In genomic region chr11:121467965-121468364, GRCh38 we compare ENCODE assay signal across 9 cellular contexts. TPM values are rescaled to one million over a fixed set of nuclear protein-coding genes. Genes with fewer than 3 reads are reported as not detected.
DNase-seq lines count a peak whose midpoint lies in the region; ATAC-seq and TF ChIP-seq lines count a peak whose summit lies in the region.
"Had no signal": no experiment of that assay in that cellular context is flagged by ENCODE, and none has a peak within 500 bp of the region (broad histone marks: within the 10 kb centered on the region; RNA-seq: fewer than 3 reads in every experiment).

No MANE protein-coding gene starts in this region.

- H3K27ac Mint-ChIP-seq in CD4-positive, CD25-positive, alpha-beta regulatory T cell, result peak overlapping the region; percentile 75 to 93 (median 90)
- H3K27ac Mint-ChIP-seq in nephron progenitor cell, result peak overlapping the region; percentile 61

- no peak overlapping the region for H2AFZ ChIP-seq in Karpas-422 (ENCODE audit: low read length)
- no peak overlapping the region for H2AFZ ChIP-seq in osteoblast (ENCODE audit: low read length)

- H3K9me3 ChIP-seq in CD4-positive, CD25-positive, alpha-beta regulatory T cell (ENCODE audit: control insufficient read depth in 2 of 2, low read length in 2 of 2), result no peaks in the 10 kb centered on the region
- no peaks in the 10 kb centered on the region for H3K9me3 ChIP-seq in Karpas-422 (ENCODE audit: low read length)
- H3K9me3 ChIP-seq in osteoblast (ENCODE audit: low read depth, low read length), result no peaks in the 10 kb centered on the region

- no peaks in the 10 kb centered on the region for H3K9me2 ChIP-seq in Karpas-422 (replicated peaks; ENCODE audit: insufficient read depth, low read length)

- H3K27me3 ChIP-seq in CD4-positive, CD25-positive, alpha-beta regulatory T cell (ENCODE audit: control insufficient read depth, insufficient read depth, low read length), result no peaks in the 10 kb centered on the region
- no peaks in the 10 kb centered on the region for H3K27me3 ChIP-seq in Karpas-422 (ENCODE audit: low read length)
- peaks cover 15% of the 10 kb centered on the region for H3K27me3 ChIP-seq in osteoblast (ENCODE audit: insufficient read depth, low read length)
- H3K27me3 ChIP-seq: cardiac muscle cell had no signal

- H3K4me1 Mint-ChIP-seq in CD4-positive, CD25-positive, alpha-beta regulatory T cell, result peaks cover 35 to 96% (median 71%) of the 10 kb centered on the region in 4 donors
- H3K4me1 Mint-ChIP-seq in nephron progenitor cell, result peaks cover 66% of the 10 kb centered on the region

- no peaks in the 10 kb centered on the region for H3K9me3 Mint-ChIP-seq in CD4-positive, CD25-positive, alpha-beta regulatory T cell
- H3K9me3 Mint-ChIP-seq in nephron progenitor cell, result no peaks in the 10 kb centered on the region

- TF ChIP-seq CTCF in nephron progenitor cell (IDR thresholded peaks at IDR 0.05), result no peak
- no peak for TF ChIP-seq CTCF in osteoblast (IDR thresholded peaks at IDR 0.05; ENCODE audit: extremely low read depth, low read depth, low read length)

- H3K9ac ChIP-seq in Karpas-422 (ENCODE audit: low read length), result no peak overlapping the region; the same call in 1 of the 2 replicates

- peak; percentile 50 to 52 for ATAC-seq in CD4-positive, CD25-positive, alpha-beta regulatory T cell (ENCODE audit: low read depth in 2 of 2)
- peak; percentile 33 for ATAC-seq in GM19468 (IDR thresholded peaks at IDR 0.05; ENCODE audit: extremely low read depth, unreplicated experiment)

- H3K4me2 ChIP-seq in Karpas-422 (ENCODE audit: low read depth, low read length, poor library complexity, severe bottlenecking) (peak overlapping the region; percentile 29), osteoblast (ENCODE audit: insufficient read depth, low read length) (no peak overlapping the region)

- H3K4me3 Mint-ChIP-seq in CD4-positive, CD25-positive, alpha-beta regulatory T cell, result peak overlapping the region; percentile 79 to 99 (median 88)
- no peak overlapping the region for H3K4me3 Mint-ChIP-seq in nephron progenitor cell

- H3K4me1 ChIP-seq in CD4-positive, CD25-positive, alpha-beta regulatory T cell (ENCODE audit: control insufficient read depth, insufficient read depth, low read length, poor library complexity, severe bottlenecking), result peaks cover 69% of the 10 kb centered on the region
- peaks cover 78% of the 10 kb centered on the region for H3K4me1 ChIP-seq in Karpas-422 (ENCODE audit: low read length)
- H3K4me1 ChIP-seq in osteoblast (ENCODE audit: insufficient read depth, low read length), result peaks cover 22% of the 10 kb centered on the region

- H3K27ac ChIP-seq in CD4-positive, CD25-positive, alpha-beta regulatory T cell (ENCODE audit: insufficient read depth, low read length, poor library complexity, severe bottlenecking), result peak overlapping the region; percentile 68
- H3K27ac ChIP-seq in Karpas-422 (ENCODE audit: low read length) (peak overlapping the region; percentile 86), osteoblast (ENCODE audit: low read depth, low read length) (no peak overlapping the region)
- H3K27ac ChIP-seq: cardiac muscle cell had no signal

- DNase-seq in CD4-positive, CD25-positive, alpha-beta regulatory T cell, result peak; percentile 52 to 82 (median 56)
- DNase-seq in Karpas-422 (no peak), activated T-helper 1 cell treated with Interleukin-2 at 50 U/mL for 16 hours (ENCODE audit: low read depth) (peak; percentile 63), nephron progenitor cell (no peak), iPS-NIHi11 (ENCODE audit: low spot score) (no peak), hippocampal formation (lab: John Stamatoyannopoulos, UW) (no peak), osteoblast (ENCODE audit: insufficient read length, low spot score, missing footprints) (no peak)

- H3K4me3 ChIP-seq in CD4-positive, CD25-positive, alpha-beta regulatory T cell (ENCODE audit: low read depth, low read length), result peak overlapping the region; percentile 56
- H3K4me3 ChIP-seq in Karpas-422 (ENCODE audit: low read length) (no peak overlapping the region), osteoblast (ENCODE audit: insufficient read depth, low read length) (no peak overlapping the region)
- H3K4me3 ChIP-seq: cardiac muscle cell had no signal

- H4K20me1 ChIP-seq in Karpas-422 (ENCODE audit: insufficient read depth, low read depth, low read length), result peaks cover 45% of the 10 kb centered on the region
- no peaks in the 10 kb centered on the region for H4K20me1 ChIP-seq in osteoblast (ENCODE audit: insufficient read depth, low read length)

- H3K27me3 Mint-ChIP-seq in CD4-positive, CD25-positive, alpha-beta regulatory T cell, result no peaks in the 10 kb centered on the region
- H3K27me3 Mint-ChIP-seq in nephron progenitor cell (ENCODE audit: low read depth, poor library complexity), result no peaks in the 10 kb centered on the region

- H3K79me2 ChIP-seq in Karpas-422 (ENCODE audit: low read length) (peaks cover 100% of the 10 kb centered on the region), osteoblast (ENCODE audit: insufficient read depth, low read length) (no peaks in the 10 kb centered on the region)

- peaks cover 36% of the 10 kb centered on the region for H3K36me3 ChIP-seq in CD4-positive, CD25-positive, alpha-beta regulatory T cell (ENCODE audit: control insufficient read depth, insufficient read depth, low read length)
- H3K36me3 ChIP-seq in Karpas-422 (ENCODE audit: insufficient read depth, low read length) (peaks cover 21% of the 10 kb centered on the region), osteoblast (ENCODE audit: insufficient read depth, low read length) (no peaks in the 10 kb centered on the region)
- H3K36me3 ChIP-seq: cardiac muscle cell had no signal

- H3K36me3 Mint-ChIP-seq in CD4-positive, CD25-positive, alpha-beta regulatory T cell, result peaks cover 27% of the 10 kb centered on the region
- peaks cover 22% of the 10 kb centered on the region for H3K36me3 Mint-ChIP-seq in nephron progenitor cell (ENCODE audit: low read depth)

RNA-seq across cellular contexts. Expression of gene SORL1, which starts 15.9 kb away (rescaled TPM):
- 441 TPM for total RNA-seq in CD4-positive, CD25-positive, alpha-beta regulatory T cell
- polyA plus RNA-seq in CD4-positive, CD25-positive, alpha-beta regulatory T cell, result 100 to 1,000 TPM; 143 to 169 (median 162) TPM
- 197 and 232 TPM in 2 replicates for total RNA-seq in Karpas-422 (2014; rRNA removed; shearing (Covaris generic); ENCODE audit: low replicate concordance)
- under 0.01 and 0.36 TPM in 2 replicates for total RNA-seq in osteoblast

Comparison
In these comparisons a context has a peak if more than half of its experiments do, and no peak if none do; other contexts are left out.
1. DNase-seq: peak in CD4-positive, CD25-positive, alpha-beta regulatory T cell (3 of 3) and activated T-helper 1 cell treated with Interleukin-2 at 50 U/mL for 16 hours (single experiment); none in Karpas-422 (single experiment), nephron progenitor cell (single experiment), iPS-NIHi11 (single experiment), hippocampal formation (0 of 2) and osteoblast (single experiment).
2. RNA of gene SORL1, which starts 15.9 kb away (total RNA-seq): 441 TPM in CD4-positive, CD25-positive, alpha-beta regulatory T cell (single experiment) and 197 to 232 TPM in Karpas-422; under 0.01 to 0.36 TPM in osteoblast; every median in the first group is over 100 times any median in the second.